In genomic region chr3:183548262-183548769, GRCh38 we compare ENCODE assay signal across 10 cellular contexts. TPM values are rescaled to one million over a fixed set of nuclear protein-coding genes. Genes with fewer than 3 reads are reported as not detected.
DNase-seq lines count a peak whose midpoint lies in the region; ATAC-seq, FAIRE-seq and TF ChIP-seq lines count a peak whose summit lies in the region.
"Had no signal": no experiment of that assay in that cellular context is flagged by ENCODE, and none has a peak within 500 bp of the region (broad histone marks: within the 10 kb centered on the region; RNA-seq: fewer than 3 reads in every experiment).

No MANE protein-coding gene starts in this region.

- H4K20me1 ChIP-seq in osteoblast (ENCODE audit: insufficient read depth, low read length) = no peaks in the 10 kb centered on the region

- H3K36me3 ChIP-seq in osteoblast (ENCODE audit: insufficient read depth, low read length) = no peaks in the 10 kb centered on the region

- peaks cover 3% of the 10 kb centered on the region for H3K27me3 ChIP-seq in osteoblast (ENCODE audit: insufficient read depth, low read length)
- H3K27me3 ChIP-seq: testis had no signal

- peak; percentile 68 for DNase-seq in H4 (ENCODE audit: low spot score)
- DNase-seq in RCC 7860 (ENCODE audit: low spot score) = peak; percentile 65
- DNase-seq in fibroblast of pulmonary artery (ENCODE audit: low read depth) = peak; percentile 83
- peak; percentile 95 for DNase-seq in osteoblast (ENCODE audit: insufficient read length, low spot score, missing footprints)
- DNase-seq: activated CD8-positive, alpha-beta memory T cell treated with anti-CD3 and anti-CD28 coated beads, Interleukin-2, amount 50 U/mL, for 4 hours; testis had no signal

- TF ChIP-seq CTCF in fibroblast of pulmonary artery (IDR thresholded peaks at IDR 0.05; ENCODE audit: low read length, missing control alignments) (no peak), osteoblast (IDR thresholded peaks at IDR 0.05; ENCODE audit: extremely low read depth, low read depth, low read length) (no peak)

- no peak overlapping the region for H3K27ac ChIP-seq in osteoblast (ENCODE audit: low read depth, low read length)
- H3K27ac ChIP-seq: testis had no signal

- no peaks in the 10 kb centered on the region for H3K79me2 ChIP-seq in osteoblast (ENCODE audit: insufficient read depth, low read length)

- no peak for FAIRE-seq in RCC 7860 (lab: Jason Lieb, UNC)

- H3K4me1 ChIP-seq in osteoblast (ENCODE audit: insufficient read depth, low read length) = peaks cover 6% of the 10 kb centered on the region
- H3K4me1 ChIP-seq: testis had no signal

- ATAC-seq in HG03280 (IDR thresholded peaks at IDR 0.05; ENCODE audit: unreplicated experiment) (no peak), GM18858 (IDR thresholded peaks at IDR 0.05; ENCODE audit: unreplicated experiment) (no peak), GM19324 (IDR thresholded peaks at IDR 0.05; ENCODE audit: low FRiP score, unreplicated experiment) (no peak), HG03097 (IDR thresholded peaks at IDR 0.05; ENCODE audit: low FRiP score, unreplicated experiment) (no peak)

- no peaks in the 10 kb centered on the region for H3K9me3 ChIP-seq in osteoblast (ENCODE audit: low read depth, low read length)
- H3K9me3 ChIP-seq: testis had no signal

- no peak overlapping the region for H3K4me2 ChIP-seq in osteoblast (ENCODE audit: insufficient read depth, low read length)

- H2AFZ ChIP-seq in osteoblast (ENCODE audit: low read length) = no peak overlapping the region

- no peak overlapping the region for H3K4me3 ChIP-seq in fibroblast of pulmonary artery (replicated peaks; ENCODE audit: low read depth, low read length)
- H3K4me3 ChIP-seq in osteoblast (ENCODE audit: insufficient read depth, low read length) = no peak overlapping the region
- H3K4me3 ChIP-seq: testis had no signal

RNA-seq across cellular contexts. Expression of gene KLHL6, which starts 7.2 kb away (rescaled TPM):
- total RNA-seq in H4 (2014; rRNA removed; shearing (Covaris generic)) = not detected in 2 replicates
- total RNA-seq in osteoblast = under 0.01 TPM in 1 of 2 replicates, not detected in the other
